ENCODE assay signal across 15 cellular contexts in genomic region chr2:68646303-68646702, GRCh38. TPM values are rescaled to one million over a fixed set of nuclear protein-coding genes. Genes with fewer than 3 reads are reported as not detected.
DNase-seq lines count a peak whose midpoint lies in the region; ATAC-seq and TF ChIP-seq lines count a peak whose summit lies in the region.
"Had no signal": no experiment of that assay in that cellular context is flagged by ENCODE, and none has a peak within 500 bp of the region (broad histone marks: within the 10 kb centered on the region; RNA-seq: fewer than 3 reads in every experiment).

No MANE protein-coding gene starts in this region.

- DNase-seq in SIG-M5 treated with dmso at 0.1 percent for 504 hours (lab: John Stamatoyannopoulos, UW; ENCODE audit: unreplicated experiment) (peak; percentile 59), SIG-M5 (lab: John Stamatoyannopoulos, UW) (no peak), NCI-H226 (peak; percentile 11), brain microvascular endothelial cell (no peak), retinal pigment epithelial cell (ENCODE audit: low read depth) (no peak), vagina (ENCODE audit: extremely low spot score in 2 of 2) (no peak)
- DNase-seq in activated CD8-positive, alpha-beta memory T cell treated with anti-CD3 and anti-CD28 coated beads, Interleukin-2, amount 50 U/mL, for 4 hours, result no peak
- DNase-seq: activated CD8-positive, alpha-beta memory T cell treated with anti-CD3 and anti-CD28 coated beads, Interleukin-2, amount 50 U/mL, for 48 hours; glutamatergic neuron; left lung; NCI-H187 treated with DMSO at 0.1 percent for 48 hours; upper lobe of right lung had no signal

- no peak overlapping the region for H3K27ac ChIP-seq in brain microvascular endothelial cell
- no peak overlapping the region for H3K27ac ChIP-seq in vagina
- H3K27ac ChIP-seq: left lung, upper lobe of right lung had no signal

- peaks cover 15% of the 10 kb centered on the region for H3K4me1 ChIP-seq in vagina

- intact Hi-C loops in vagina (cut with DNase I), result no loop called here

- in situ Hi-C loops in brain microvascular endothelial cell (cut with HindIII; ENCODE audit: low pct_ligation_motif_present, low sequenced_read_pairs), result no loop called here

- no peak for TF ChIP-seq POLR2A in vagina (IDR thresholded peaks at IDR 0.05)

- H3K27me3 ChIP-seq in brain microvascular endothelial cell (replicated peaks) (peaks cover 50% of the 10 kb centered on the region), vagina (no peaks in the 10 kb centered on the region)

- TF ChIP-seq CTCF in brain microvascular endothelial cell (IDR thresholded peaks at IDR 0.05; ENCODE audit: low read depth, low read length, missing control alignments), result peak; percentile 36
- TF ChIP-seq CTCF in retinal pigment epithelial cell (conservative IDR thresholded peaks at IDR 0.05; ENCODE audit: low read depth, low read length), result peak; percentile 23
- no peak for TF ChIP-seq CTCF in vagina (IDR thresholded peaks at IDR 0.05)

- no peak for ATAC-seq in HG03280 (IDR thresholded peaks at IDR 0.05; ENCODE audit: unreplicated experiment)
- ATAC-seq: left lung, upper lobe of right lung had no signal

- H3K36me3 ChIP-seq in brain microvascular endothelial cell (replicated peaks), result no peaks in the 10 kb centered on the region
- H3K36me3 ChIP-seq in vagina, result no peaks in the 10 kb centered on the region
- H3K36me3 ChIP-seq: left lung, upper lobe of right lung had no signal

- H3K9me3 ChIP-seq in vagina, result no peaks in the 10 kb centered on the region
- H3K9me3 ChIP-seq: left lung, upper lobe of right lung had no signal

- H3K4me3 ChIP-seq in brain microvascular endothelial cell (ENCODE audit: low read depth, low read length) (no peak overlapping the region), retinal pigment epithelial cell (ENCODE audit: low read length) (no peak overlapping the region), vagina (no peak overlapping the region)
- H3K4me3 ChIP-seq: left lung, upper lobe of right lung had no signal

RNA-seq across cellular contexts. Expression of gene PROKR1, which starts 2.9 kb away (rescaled TPM):
- total RNA-seq in vagina, result not detected
- total RNA-seq: G401, left lung, RPMI7951, upper lobe of right lung had no signal

Comparison
In these comparisons a context has a peak if more than half of its experiments do, and no peak if none do; other contexts are left out.
1. DNase-seq: peak in SIG-M5 treated with dmso at 0.1 percent for 504 hours (single experiment) and NCI-H226 (single experiment); none in SIG-M5 (single experiment), brain microvascular endothelial cell (single experiment), retinal pigment epithelial cell (single experiment), activated CD8-positive, alpha-beta memory T cell treated with anti-CD3 and anti-CD28 coated beads, Interleukin-2, amount 50 U/mL, for 4 hours (single experiment) and vagina (0 of 2).
2. CTCF ChIP-seq: peak in brain microvascular endothelial cell (single experiment) and retinal pigment epithelial cell (single experiment); none in vagina (0 of 3).